ENCODE assay signal across 8 cellular contexts in genomic region chr6:116217069-116217468, GRCh38. TPM values are rescaled to one million over a fixed set of nuclear protein-coding genes. Genes with fewer than 3 reads are reported as not detected.
DNase-seq lines count a peak whose midpoint lies in the region; ATAC-seq and TF ChIP-seq lines count a peak whose summit lies in the region.

No MANE protein-coding gene starts in this region.

- H3K27me3 ChIP-seq in esophagus muscularis mucosa (no peaks in the 10 kb centered on the region), neural progenitor cell (no peaks in the 10 kb centered on the region)

- peak; percentile 51 for TF ChIP-seq CTCF in RWPE1 (conservative IDR thresholded peaks at IDR 0.05; ENCODE audit: low read depth)
- TF ChIP-seq CTCF in esophagus muscularis mucosa (IDR thresholded peaks at IDR 0.05), result peak; percentile 47 to 56 (median 47)
- TF ChIP-seq CTCF in neural progenitor cell (IDR thresholded peaks at IDR 0.05), result peak; percentile 66

- no peaks in the 10 kb centered on the region for H3K79me2 ChIP-seq in neural progenitor cell (ENCODE audit: low read depth)

- H3K4me1 Mint-ChIP-seq in neural progenitor cell, result no peaks in the 10 kb centered on the region

- peak overlapping the region; percentile 31 for H3K27ac Mint-ChIP-seq in neural progenitor cell

- peak; percentile 64 for ATAC-seq in HG03280 (IDR thresholded peaks at IDR 0.05; ENCODE audit: unreplicated experiment)

- H3K4me1 ChIP-seq in esophagus muscularis mucosa, result no peaks in the 10 kb centered on the region
- no peaks in the 10 kb centered on the region for H3K4me1 ChIP-seq in neural progenitor cell

- H3K4me3 ChIP-seq in esophagus muscularis mucosa (no peak overlapping the region), neural progenitor cell (no peak overlapping the region)

- H3K27ac ChIP-seq in RWPE1 (no peak overlapping the region), esophagus muscularis mucosa (replicated peaks in 1 of 4) (no peak overlapping the region), neural progenitor cell (no peak overlapping the region)

- H3F3A ChIP-seq in neural progenitor cell (ENCODE audit: low read depth), result peaks cover 11% of the 10 kb centered on the region

- CTCF ChIA-PET in RWPE1 (lab: Yijun Ruan, JAX), result interaction anchor here (0.5 to 1.9 kb wide), 8 partner anchors 27 to 1274 kb away, joined by 3 to 8 read pairs (median 4); no protein-coding TSS in a partner anchor

- no peak overlapping the region for H2AFZ ChIP-seq in neural progenitor cell (replicated peaks)

- no peaks in the 10 kb centered on the region for H3K9me3 Mint-ChIP-seq in neural progenitor cell

- peaks cover 2% of the 10 kb centered on the region for H3K27me3 Mint-ChIP-seq in neural progenitor cell (ENCODE audit: insufficient read depth, low read depth)

- H3K4me3 Mint-ChIP-seq in neural progenitor cell, result no peak overlapping the region

- POLR2A ChIA-PET in RWPE1 (lab: Yijun Ruan, JAX; ENCODE audit: low non-redundant PET), result no interaction called here

- H3K36me3 ChIP-seq in esophagus muscularis mucosa, result peaks cover 0 to 4% (median 0%) of the 10 kb centered on the region in 4 donors
- no peaks in the 10 kb centered on the region for H3K36me3 ChIP-seq in neural progenitor cell

- H3K36me3 Mint-ChIP-seq in neural progenitor cell, result no peaks in the 10 kb centered on the region

- no peak overlapping the region for H3K9ac ChIP-seq in neural progenitor cell

- intact Hi-C loops in esophagus muscularis mucosa (cut with DNase I), result no loop called here

- TF ChIP-seq POLR2A in esophagus muscularis mucosa (IDR thresholded peaks at IDR 0.05; ENCODE audit: low read depth), result no peak

- no peaks in the 10 kb centered on the region for H4K20me1 ChIP-seq in neural progenitor cell (ENCODE audit: low read depth)

- no peak overlapping the region for H3K4me2 ChIP-seq in neural progenitor cell

- 10% methylated on average over 1 of the region's 1 CpG for WGBS in esophagus muscularis mucosa

- TF ChIP-seq EP300 in esophagus muscularis mucosa (IDR thresholded peaks at IDR 0.05), result no peak

- no peaks in the 10 kb centered on the region for H3K9me3 ChIP-seq in esophagus muscularis mucosa
- no peaks in the 10 kb centered on the region for H3K9me3 ChIP-seq in neural progenitor cell (ENCODE audit: low read depth)

- DNase-seq in NCI-H2171 treated with DMSO at 0.1 percent for 48 hours (lab: John Stamatoyannopoulos, UW) (peak; percentile 43), NCI-H2171 (lab: John Stamatoyannopoulos, UW) (no peak), RWPE1 (ENCODE audit: low spot score) (peak; percentile 17), esophagus muscularis mucosa (ENCODE audit: extremely low spot score) (no peak), neural progenitor cell (ENCODE audit: low spot score) (peak; percentile 9), middle frontal gyrus (ENCODE audit: extremely low spot score, low spot score) (no peak)
- DNase-seq in activated CD4-positive, alpha-beta T cell treated with anti-CD3 and anti-CD28 coated beads, Interleukin-2, amount 50 U/mL, for 4 hours, result no peak

RNA-seq across cellular contexts. Expression of gene TSPYL4, which starts 36.8 kb away (rescaled TPM):
- total RNA-seq in esophagus muscularis mucosa, result 10 to 100 TPM; 14.4 to 22.8 (median 18.4) TPM
- total RNA-seq in neural progenitor cell (ENCODE audit: low replicate concordance), result 32.2 and 34.2 TPM in 2 replicates

Comparison
In these comparisons a context has a peak if more than half of its experiments do, and no peak if none do; other contexts are left out.
1. DNase-seq: peak in NCI-H2171 treated with DMSO at 0.1 percent for 48 hours (single experiment), RWPE1 (single experiment) and neural progenitor cell (single experiment); none in NCI-H2171 (single experiment), esophagus muscularis mucosa (single experiment), middle frontal gyrus (single experiment) and activated CD4-positive, alpha-beta T cell treated with anti-CD3 and anti-CD28 coated beads, Interleukin-2, amount 50 U/mL, for 4 hours (0 of 2).
2. Peak in every context shown above with its lines, with median percentiles within 50 percentile points of each other: CTCF ChIP-seq.